In genomic region chr16:26777821-26778220, GRCh38 we compare ENCODE assay signal across 25 cellular contexts.
"Had no signal": no experiment of that assay in that cellular context is flagged by ENCODE, and none has a peak within 500 bp of the region (broad histone marks: within the 10 kb centered on the region; RNA-seq: fewer than 3 reads in every experiment).

No MANE protein-coding gene starts in this region.

- H3K4me1 Mint-ChIP-seq: endodermal cell, immature natural killer cell, mesothelial cell of epicardium, naive B cell had no signal

- H3K4me3 Mint-ChIP-seq: dendritic cell treated with granulocyte-macrophage colony-stimulating factor and Interleukin-4, amounts not matched to agents 40 ng/mL and 50 ng/mL, for 4 days; effector memory CD8-positive, alpha-beta T cell; endodermal cell; immature natural killer cell; mesothelial cell of epicardium; naive B cell had no signal

- H3K9me3 Mint-ChIP-seq: dendritic cell treated with granulocyte-macrophage colony-stimulating factor and Interleukin-4, amounts not matched to agents 40 ng/mL and 50 ng/mL, for 4 days; effector memory CD8-positive, alpha-beta T cell; mesothelial cell of epicardium had no signal

- H3K27ac Mint-ChIP-seq: dendritic cell treated with granulocyte-macrophage colony-stimulating factor and Interleukin-4, amounts not matched to agents 40 ng/mL and 50 ng/mL, for 4 days; effector memory CD8-positive, alpha-beta T cell; endodermal cell; immature natural killer cell; mesothelial cell of epicardium had no signal

- H3K79me2 ChIP-seq: hepatocyte had no signal

- H3K4me2 ChIP-seq: hepatocyte had no signal

- H3K27me3 ChIP-seq: colonic mucosa, gastrocnemius medialis had no signal

- H3K27me3 Mint-ChIP-seq: dendritic cell treated with granulocyte-macrophage colony-stimulating factor and Interleukin-4, amounts not matched to agents 40 ng/mL and 50 ng/mL, for 4 days had no signal

- H3K27ac ChIP-seq: colonic mucosa, epithelial cell of prostate, esophagus squamous epithelium, gastrocnemius medialis, heart left ventricle, hepatocyte, left lung, lower lobe of right lung had no signal

- H3K9me3 ChIP-seq: colonic mucosa, esophagus squamous epithelium, gastrocnemius medialis, heart left ventricle, lower lobe of right lung, mucosa of descending colon had no signal

- H3K4me1 ChIP-seq: colonic mucosa, esophagus squamous epithelium, gastrocnemius medialis, heart left ventricle, left lung, lower lobe of right lung had no signal

- DNase-seq: colonic mucosa; cortex of kidney; effector CD8-positive, alpha-beta T cell; effector memory CD8-positive, alpha-beta T cell; endodermal cell; erythroblast; esophagus squamous epithelium; foreskin fibroblast; foreskin melanocyte; gastrocnemius medialis; glutamatergic neuron; heart left ventricle; hypothalamus; immature natural killer cell; left cardiac atrium; left lung; left ventricle myocardium superior; lower lobe of right lung; mesenchymal stem cell; mucosa of descending colon; naive B cell had no signal

- H3K36me3 Mint-ChIP-seq: immature natural killer cell, mesothelial cell of epicardium, naive B cell had no signal

- H2AFZ ChIP-seq: hepatocyte had no signal
